Comparison of ENCODE assay signal across 11 cellular contexts in genomic region chr3:112378989-112379692, GRCh38. TPM values are rescaled to one million over a fixed set of nuclear protein-coding genes. Genes with fewer than 3 reads are reported as not detected.
A peak's percentile ranks its signal among the peaks of the same experiment; 100 is the strongest.
DNase-seq lines count a peak whose midpoint lies in the region; ATAC-seq and TF ChIP-seq lines count a peak whose summit lies in the region.
"Had no signal": no experiment of that assay in that cellular context is flagged by ENCODE, and none has a peak within 500 bp of the region (broad histone marks: within the 10 kb centered on the region; RNA-seq: fewer than 3 reads in every experiment).

No MANE protein-coding gene starts in this region.

- ATAC-seq in GM18870 (IDR thresholded peaks at IDR 0.05; ENCODE audit: unreplicated experiment) (no peak), GM19452 (IDR thresholded peaks at IDR 0.05; ENCODE audit: unreplicated experiment) (no peak)

- DNase-seq in HL-60 (ENCODE audit: low read depth in 1 of 2, low spot score in 1 of 2) (peak; percentile 69 to 95), SIG-M5 (lab: John Stamatoyannopoulos, UW) (peak; percentile 94), fibroblast of peridontal ligament (ENCODE audit: extremely low read depth) (peak; percentile 85), smooth muscle cell of the brain vasculature (ENCODE audit: low read depth, low spot score) (peak; percentile 18), GM19238 (ENCODE audit: insufficient read length, low spot score) (no peak), mesenteric fat pad (ENCODE audit: low spot score) (no peak)
- DNase-seq: endodermal cell, NCI-H1417, small intestine had no signal

- TF ChIP-seq CTCF in HL-60 (IDR thresholded peaks at IDR 0.05; ENCODE audit: insufficient read depth, low read length): no peak

- no peak overlapping the region for H3K4me3 ChIP-seq in HL-60 (replicated peaks; ENCODE audit: insufficient read depth, low read length)

- H3K27me3 ChIP-seq in HL-60 (ENCODE audit: insufficient read depth, poor library complexity, severe bottlenecking): no peaks in the 10 kb centered on the region

- H3K27ac ChIP-seq in HL-60 (replicated peaks): peak overlapping the region; percentile 87

RNA-seq across cellular contexts. Expression of gene CD200, which starts 46.2 kb away (rescaled TPM):
- total RNA-seq in mesenteric fat pad: 6.0 TPM

Comparison
In these comparisons a context has a peak if more than half of its experiments do, and no peak if none do; other contexts are left out.
1. DNase-seq: peak in HL-60 (2 of 2), SIG-M5 (single experiment), fibroblast of peridontal ligament (single experiment) and smooth muscle cell of the brain vasculature (single experiment); none in GM19238 (single experiment) and mesenteric fat pad (single experiment).